Comparison of ENCODE assay signal across 9 cellular contexts in genomic region chr6:37005061-37005810, GRCh38. TPM values are rescaled to one million over a fixed set of nuclear protein-coding genes. Genes with fewer than 3 reads are reported as not detected.
DNase-seq lines count a peak whose midpoint lies in the region; ATAC-seq and TF ChIP-seq lines count a peak whose summit lies in the region.
"Had no signal": no experiment of that assay in that cellular context is flagged by ENCODE, and none has a peak within 500 bp of the region (broad histone marks: within the 10 kb centered on the region; RNA-seq: fewer than 3 reads in every experiment).

FGD2 (plus strand) TSS chr6:37005655; CDS start chr6:37005818, 163 bp downstream.

- H3K27me3 ChIP-seq in colonic mucosa (no peaks in the 10 kb centered on the region), skeletal muscle tissue (ENCODE audit: control insufficient read depth in 3 of 3, insufficient read depth in 3 of 3, low read length in 3 of 3) (no peaks in the 10 kb centered on the region), hepatocyte (no peaks in the 10 kb centered on the region)

- no peaks in the 10 kb centered on the region for H3K9me2 ChIP-seq in hepatocyte (replicated peaks; ENCODE audit: insufficient read depth)

- no peaks in the 10 kb centered on the region for H3K9me3 ChIP-seq in colonic mucosa
- no peaks in the 10 kb centered on the region for H3K9me3 ChIP-seq in skeletal muscle tissue (ENCODE audit: control insufficient read depth in 3 of 3, low read length in 3 of 3)
- H3K9me3 ChIP-seq in hepatocyte (ENCODE audit: low read depth), result no peaks in the 10 kb centered on the region

- no peak within 1 kb of the TSS for H3K4me2 ChIP-seq in hepatocyte

- H3K9ac ChIP-seq in colonic mucosa (ENCODE audit: low read depth in 2 of 2, low read length in 2 of 2), result peak within 1 kb of the TSS in 1 of 2 donors; percentile 39
- H3K9ac ChIP-seq in skeletal muscle tissue (ENCODE audit: low read depth in 1 of 3, low read length in 3 of 3), result no peak within 1 kb of the TSS

- H3K27ac ChIP-seq in colonic mucosa (peak within 1 kb of the TSS; percentile 24), skeletal muscle tissue (ENCODE audit: low read depth, low read length) (no peak within 1 kb of the TSS), hepatocyte (no peak within 1 kb of the TSS)

- H3K4me3 ChIP-seq in colonic mucosa (peak within 1 kb of the TSS; percentile 22), skeletal muscle tissue (ENCODE audit: low read length in 3 of 3) (peak within 1 kb of the TSS in 2 of 3 donors; percentile 30 to 34), hepatocyte (no peak within 1 kb of the TSS)

- H3K36me3 ChIP-seq in colonic mucosa (no peaks in the 10 kb centered on the region), skeletal muscle tissue (ENCODE audit: control insufficient read depth in 3 of 3, insufficient read depth in 3 of 3, low read length in 3 of 3) (no peaks in the 10 kb centered on the region), hepatocyte (replicated peaks; ENCODE audit: insufficient read depth, low read depth) (no peaks in the 10 kb centered on the region)

- H3K4me1 ChIP-seq in colonic mucosa (no peaks in the 10 kb centered on the region), skeletal muscle tissue (ENCODE audit: control insufficient read depth in 3 of 3, insufficient read depth in 3 of 3, low read length in 3 of 3) (peaks cover 0 to 12% (median 0%) of the 10 kb centered on the region in 3 donors), hepatocyte (ENCODE audit: insufficient read depth) (no peaks in the 10 kb centered on the region)

- H3K79me2 ChIP-seq in hepatocyte, result no peaks in the 10 kb centered on the region

- intact Hi-C loops in colonic mucosa (cut with DNase I), result no loop called here

- DNase-seq in GDM1 (lab: John Stamatoyannopoulos, UW) (peak; percentile 36), colonic mucosa (no peak), COR-L47 (lab: John Stamatoyannopoulos, UW) (no peak), iPS-NIHi7 (ENCODE audit: extremely low spot score) (no peak), hepatocyte (ENCODE audit: low spot score) (no peak)

- ATAC-seq in GM19452 (IDR thresholded peaks at IDR 0.05; ENCODE audit: unreplicated experiment) (peak; percentile 59), HG03469 (IDR thresholded peaks at IDR 0.05; ENCODE audit: unreplicated experiment) (peak; percentile 42)
- ATAC-seq: HCT116 had no signal

- H2AFZ ChIP-seq in hepatocyte, result no peak within 1 kb of the TSS

- 87% methylated on average over 14 of the region's 14 CpGs for WGBS in hepatocyte (ENCODE audit: low lambda C conversion rate, missing lambda C conversion rate)

- H4K20me1 ChIP-seq in hepatocyte (ENCODE audit: insufficient read depth, poor library complexity, severe bottlenecking), result no peaks in the 10 kb centered on the region

- TF ChIP-seq CTCF in colonic mucosa (IDR thresholded peaks at IDR 0.05), result no peak
- TF ChIP-seq CTCF in hepatocyte (IDR thresholded peaks at IDR 0.05; ENCODE audit: poor library complexity), result no peak

RNA-seq across cellular contexts. Expression of gene FGD2, which starts in this region (rescaled TPM):
- total RNA-seq in colonic mucosa (1 to 10 TPM; 3.6 to 3.8 TPM), skeletal muscle tissue (7.3 TPM), hepatocyte (2.5 and 4.6 TPM in 2 replicates)
- polyA plus RNA-seq in hepatocyte, result 3.7 and 5.2 TPM in 2 replicates
